In the genomic region with DNA sequence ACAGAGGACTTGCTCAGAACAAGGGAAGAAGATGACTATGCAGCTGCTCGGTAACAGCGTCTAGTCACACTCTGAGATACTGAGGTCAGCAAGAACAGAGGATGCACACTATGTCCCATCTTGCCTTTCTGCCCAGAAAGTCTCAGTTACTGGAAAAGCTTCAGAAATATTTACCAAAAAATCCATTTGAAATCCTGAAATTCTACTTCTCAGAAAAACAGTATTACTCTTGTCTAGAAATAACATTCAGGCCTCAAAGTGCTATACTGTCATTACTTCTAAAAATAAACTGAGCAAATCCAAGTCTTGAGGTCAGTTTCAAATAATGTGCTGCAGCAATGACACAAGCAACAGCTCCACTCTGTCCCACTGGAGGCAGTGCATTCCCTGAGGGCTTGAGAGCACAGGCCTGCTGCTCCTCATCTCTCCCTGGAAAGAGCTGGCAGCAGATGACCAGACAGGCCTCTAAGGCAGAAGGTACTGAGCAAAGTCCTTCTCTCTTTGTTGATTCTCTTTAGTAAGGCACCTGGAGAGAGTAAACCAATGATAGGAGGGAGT, we compare ENCODE assay signal across 8 cellular contexts.
DNase-seq lines count a peak whose midpoint lies in the region; ATAC-seq, FAIRE-seq and TF ChIP-seq lines count a peak whose summit lies in the region.

No MANE protein-coding gene starts in this region.

- H3K9me3 ChIP-seq in MG63 = no peaks in the 10 kb centered on the region
- no peaks in the 10 kb centered on the region for H3K9me3 ChIP-seq in astrocyte (ENCODE audit: insufficient read depth, low read depth, low read length)

- peak overlapping the region; percentile 85 for H3K27ac Mint-ChIP-seq in astrocyte (ENCODE audit: unreplicated experiment)

- H3K4me1 ChIP-seq in astrocyte (ENCODE audit: insufficient read depth, low read length) = peaks cover 27% of the 10 kb centered on the region

- no peaks in the 10 kb centered on the region for H3K27me3 Mint-ChIP-seq in astrocyte (ENCODE audit: low read depth, unreplicated experiment)

- no peak for ATAC-seq in HG02981 (IDR thresholded peaks at IDR 0.05; ENCODE audit: unreplicated experiment)

- no peak overlapping the region for H2AFZ ChIP-seq in astrocyte (ENCODE audit: low read depth, low read length)

- H3K9ac ChIP-seq in astrocyte (ENCODE audit: low read length) = no peak overlapping the region

- H3K36me3 ChIP-seq in MG63 = no peaks in the 10 kb centered on the region
- no peaks in the 10 kb centered on the region for H3K36me3 ChIP-seq in astrocyte (ENCODE audit: insufficient read depth, low read length)

- no peaks in the 10 kb centered on the region for H3K27me3 ChIP-seq in MG63
- H3K27me3 ChIP-seq in astrocyte (ENCODE audit: insufficient read depth, low read length) = no peaks in the 10 kb centered on the region

- H3K4me3 ChIP-seq in MG63 (no peak overlapping the region), astrocyte (ENCODE audit: insufficient read depth, low read depth, low read length) (no peak overlapping the region)

- H3K4me2 ChIP-seq in astrocyte (ENCODE audit: low read length) = peak overlapping the region; percentile 31

- peak overlapping the region; percentile 27 for H3K27ac ChIP-seq in astrocyte (ENCODE audit: low read depth, low read length)

- H3K79me2 ChIP-seq in astrocyte (ENCODE audit: insufficient read depth, low read length) = peaks cover 63% of the 10 kb centered on the region

- peak; percentile 80 for FAIRE-seq in astrocyte (lab: Jason Lieb, UNC)
- FAIRE-seq in islet of Langerhans (lab: Jason Lieb, UNC) = peak; percentile 82
- FAIRE-seq in RCC 7860 (lab: Jason Lieb, UNC) = no peak

- no peak overlapping the region for H3K4me3 Mint-ChIP-seq in astrocyte (ENCODE audit: unreplicated experiment)

- H3K36me3 Mint-ChIP-seq in astrocyte (ENCODE audit: low read depth, unreplicated experiment) = peaks cover 12% of the 10 kb centered on the region

- peaks cover 33% of the 10 kb centered on the region for H3K4me1 Mint-ChIP-seq in astrocyte (ENCODE audit: low read depth, unreplicated experiment)

- H4K20me1 ChIP-seq in astrocyte (ENCODE audit: insufficient read depth, low read length) = peaks cover 29% of the 10 kb centered on the region

- peak; percentile 42 for TF ChIP-seq CTCF in astrocyte (IDR thresholded peaks at IDR 0.05; ENCODE audit: insufficient read depth, low read depth, low read length)

- no peaks in the 10 kb centered on the region for H3K9me3 Mint-ChIP-seq in astrocyte (ENCODE audit: unreplicated experiment)

- peak; percentile 80 for DNase-seq in EL
- peak; percentile 60 for DNase-seq in MG63
- peak; percentile 67 for DNase-seq in astrocyte (ENCODE audit: low read depth)
- peak; percentile 61 for DNase-seq in stromal cell of bone marrow (ENCODE audit: low read depth)
- no peak for DNase-seq in RCC 7860 (ENCODE audit: low spot score)
- DNase-seq in NCI-H1048 (lab: John Stamatoyannopoulos, UW) = no peak

Comparison
In these comparisons a context has a peak if more than half of its experiments do, and no peak if none do; other contexts are left out.
1. DNase-seq: peak in EL (single experiment), MG63 (single experiment), astrocyte (single experiment) and stromal cell of bone marrow (single experiment); none in RCC 7860 (single experiment) and NCI-H1048 (single experiment).